Comparison of ENCODE assay signal across 1 cellular context in the genomic region with DNA sequence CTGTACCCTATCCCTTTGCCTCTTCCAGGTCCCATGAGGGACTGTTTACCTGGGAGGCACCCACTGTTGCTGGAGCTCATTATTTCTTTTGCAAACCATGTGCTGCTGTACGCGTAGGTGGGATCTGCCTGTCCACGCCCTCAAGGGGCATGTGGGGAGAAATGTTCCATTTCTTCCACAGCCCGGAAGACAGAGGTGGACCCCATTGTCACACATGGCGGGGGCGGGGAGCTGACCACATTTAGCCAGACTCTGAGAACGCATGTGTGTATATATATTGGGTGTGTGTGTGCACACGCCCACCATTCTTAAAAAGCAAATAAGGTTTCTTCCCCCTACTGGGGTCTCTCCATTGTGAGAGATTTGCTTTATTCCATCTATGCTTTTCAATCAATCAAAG.
TF ChIP-seq lines count a peak whose summit lies in the region.

No MANE protein-coding gene starts in this region.

TF ChIP-seq in WTC11, 78 proteins besides CTCF, POLR2A, EP300 and RAD21 (continued from another document):
- TF ChIP-seq ZNF219 (CRISPR knock-in tag; IDR thresholded peaks at IDR 0.05; ENCODE audit: borderline replicate concordance): no peak
- no peak for TF ChIP-seq ZNF423 (CRISPR knock-in tag; IDR thresholded peaks at IDR 0.05)
